24 cellular contexts compared by ENCODE assay signal in genomic region chr2:95309599-95309998, GRCh38. TPM values are rescaled to one million over a fixed set of nuclear protein-coding genes. Genes with fewer than 3 reads are reported as not detected.
DNase-seq lines count a peak whose midpoint lies in the region; ATAC-seq and TF ChIP-seq lines count a peak whose summit lies in the region.
"Had no signal": no experiment of that assay in that cellular context is flagged by ENCODE, and none has a peak within 500 bp of the region (broad histone marks: within the 10 kb centered on the region; RNA-seq: fewer than 3 reads in every experiment).

No MANE protein-coding gene starts in this region.

- no peak overlapping the region for H3K4me3 ChIP-seq in BLaER1 treated with 17β-estradiol and CSF1 and Interleukin-3, amounts not matched to agents 10 nM and 100 nM
- H3K4me3 ChIP-seq in HEK293 (ENCODE audit: low read depth, low read length), result no peak overlapping the region
- no peak overlapping the region for H3K4me3 ChIP-seq in astrocyte of the spinal cord (ENCODE audit: low read depth, low read length)
- H3K4me3 ChIP-seq: A549, GM23338, SK-N-MC had no signal

- H3K36me3 ChIP-seq in BLaER1 treated with 17β-estradiol and CSF1 and Interleukin-3, amounts not matched to agents 10 nM and 100 nM, result no peaks in the 10 kb centered on the region
- no peaks in the 10 kb centered on the region for H3K36me3 ChIP-seq in HEK293 (ENCODE audit: control insufficient read depth in 2 of 2, insufficient read depth in 1 of 2, low read length in 2 of 2)

- peaks cover 8 to 39% (median 33%) of the 10 kb centered on the region in 11 experiments; a peak in 20 of 22 replicates for H3K27me3 ChIP-seq in BLaER1 treated with 17β-estradiol and CSF1 and Interleukin-3, amounts not matched to agents 10 nM and 100 nM

- no peak overlapping the region for H3K27ac ChIP-seq in BLaER1 treated with 17β-estradiol and CSF1 and Interleukin-3, amounts not matched to agents 10 nM and 100 nM
- no peak overlapping the region for H3K27ac ChIP-seq in HEK293 (ENCODE audit: extremely low read depth, low read depth, low read length)
- H3K27ac ChIP-seq: A549, SK-N-MC had no signal

- no peaks in the 10 kb centered on the region for H3K9me3 ChIP-seq in BLaER1 treated with 17β-estradiol and CSF1 and Interleukin-3, amounts not matched to agents 10 nM and 100 nM (replicated peaks in 1 of 11)
- H3K9me3 ChIP-seq in HEK293 (ENCODE audit: control insufficient read depth, insufficient read depth, low read depth, low read length), result no peaks in the 10 kb centered on the region
- H3K9me3 ChIP-seq: A549 had no signal

- DNase-seq in astrocyte of the spinal cord (ENCODE audit: low read depth, low spot score) (peak; percentile 12), renal cortical epithelial cell (ENCODE audit: low read depth) (peak; percentile 75), DMS53 (lab: John Stamatoyannopoulos, UW) (no peak)
- DNase-seq in activated naive CD4-positive, alpha-beta T cell (lab: John Stamatoyannopoulos, UW), result no peak
- DNase-seq: Calu3; CD4-positive, alpha-beta memory T cell; DMS153; GF-D8; HCEC 1CT; Karpas-422; NCI-H1694 treated with DMSO at 0.1 percent for 48 hours; NCI-H2107; NCI-H446 treated with DMSO at 0.1 percent for 48 hours; NCI-H526 treated with DMSO at 0.1 percent for 48 hours; OCI-M1; SHP77; SW 1271 had no signal

- H3K9ac ChIP-seq in BLaER1 treated with 17β-estradiol and CSF1 and Interleukin-3, amounts not matched to agents 10 nM and 100 nM, result no peak overlapping the region

- H3K4me1 ChIP-seq in BLaER1 treated with 17β-estradiol and CSF1 and Interleukin-3, amounts not matched to agents 10 nM and 100 nM, result peaks cover 7 to 19% (median 17%) of the 10 kb centered on the region in 10 experiments; a peak in 19 of 20 replicates
- H3K4me1 ChIP-seq in HEK293 (ENCODE audit: control insufficient read depth, insufficient read depth, low read length), result no peaks in the 10 kb centered on the region
- H3K4me1 ChIP-seq: A549 had no signal

- POLR2A ChIA-PET in HEK293 (lab: Yijun Ruan, JAX), result no interaction called here

- ATAC-seq in HG02571 (IDR thresholded peaks at IDR 0.05; ENCODE audit: unreplicated experiment) (no peak), GM18511 (IDR thresholded peaks at IDR 0.05; ENCODE audit: unreplicated experiment) (no peak)
- ATAC-seq: A549, GM23338 had no signal

- peak overlapping the region in 9 of 11 experiments; percentile 51 to 84 (median 70); a peak in 15 of 22 replicates for H3K4me2 ChIP-seq in BLaER1 treated with 17β-estradiol and CSF1 and Interleukin-3, amounts not matched to agents 10 nM and 100 nM
- H3K4me2 ChIP-seq: A549, GM23338 had no signal

- CTCF ChIA-PET in HEK293 (lab: Yijun Ruan, JAX), result interaction anchor here (2.0 kb wide), 1 partner anchor 78 kb away, joined by 5 read pairs; no protein-coding TSS in a partner anchor

- in situ Hi-C loops in astrocyte of the spinal cord (cut with HindIII; ENCODE audit: low sequenced_read_pairs), result no loop called here

- TF ChIP-seq CTCF in HEK293 (tag by site-specific recombination; IDR thresholded peaks at IDR 0.05), result no peak
- TF ChIP-seq CTCF in astrocyte of the spinal cord (IDR thresholded peaks at IDR 0.05; ENCODE audit: low read depth, low read length), result no peak

- H4K20me1 ChIP-seq in BLaER1 treated with 17β-estradiol and CSF1 and Interleukin-3, amounts not matched to agents 10 nM and 100 nM, result peaks cover 0 to 51% (median 14%) of the 10 kb centered on the region in 11 experiments; a peak in 12 of 22 replicates

TF ChIP-seq in HEK293, 187 proteins besides CTCF, POLR2A, EP300 and RAD21:
- TF ChIP-seq ZIC2 (tag by site-specific recombination; IDR thresholded peaks at IDR 0.05) (peak; percentile 52), KLF1 (tag by site-specific recombination; IDR thresholded peaks at IDR 0.05) (peak; percentile 43; the same call in 1 of the 2 replicates), PATZ1 (tag by site-specific recombination; IDR thresholded peaks at IDR 0.05) (no peak), ZNF16 (tag by site-specific recombination; IDR thresholded peaks at IDR 0.05; ENCODE audit: low read depth) (no peak)
TF ChIP-seq in HEK293: peak in this region for 2.

RNA-seq across cellular contexts. Expression of gene KCNIP3, which starts 12.5 kb away (rescaled TPM):
- total RNA-seq in renal cortical epithelial cell, result 47.4 and 127 TPM in 2 replicates
- total RNA-seq: CD4-positive, alpha-beta memory T cell had no signal

RNA-seq across cellular contexts. Expression of gene PROM2, which starts 35.4 kb away (rescaled TPM):
- 17.6 and 38.0 TPM in 2 replicates for total RNA-seq in renal cortical epithelial cell

Comparison
In these comparisons a context has a peak if more than half of its experiments do, and no peak if none do; other contexts are left out.
1. DNase-seq: peak in astrocyte of the spinal cord (single experiment) and renal cortical epithelial cell (single experiment); none in DMS53 (single experiment) and activated naive CD4-positive, alpha-beta T cell (0 of 4).